ENCODE assay signal across 16 cellular contexts in genomic region chr2:34815052-34815741, GRCh38.
"Had no signal": no experiment of that assay in that cellular context is flagged by ENCODE, and none has a peak within 500 bp of the region (broad histone marks: within the 10 kb centered on the region; RNA-seq: fewer than 3 reads in every experiment).

No MANE protein-coding gene starts in this region.

- H3K27me3 ChIP-seq: colonic mucosa, tibial artery, upper lobe of left lung, uterus had no signal

- H3K4me1 Mint-ChIP-seq: naive thymus-derived CD4-positive, alpha-beta T cell; stimulated activated effector memory CD8-positive, alpha-beta T cell treated with anti-CD3 and anti-CD28 coated beads, Interleukin-12 subunit alpha, Interleukin-12 subunit beta, amount 100 ng/mL, for 72 hours had no signal

- H3K9me3 ChIP-seq: colonic mucosa, tibial artery, upper lobe of left lung, uterus had no signal

- H3K27ac ChIP-seq: colonic mucosa, tibial artery, upper lobe of left lung, uterus had no signal

- H3K36me3 ChIP-seq: colonic mucosa, tibial artery, upper lobe of left lung, uterus had no signal

- DNase-seq: colonic mucosa; dermis blood vessel endothelial cell; foreskin melanocyte; head of caudate nucleus; hippocampal formation; left colon; mesendoderm; naive thymus-derived CD4-positive, alpha-beta T cell; right cardiac atrium; stimulated activated CD4-positive, alpha-beta T cell treated with anti-CD3 and anti-CD28 coated beads, Interleukin-4, amount 100 ng/mL, for 1 hour; stimulated activated CD8-positive, alpha-beta memory T cell treated with anti-CD3 and anti-CD28 coated beads, Interleukin-4, amount 100 ng/mL, for 48 hours; stimulated activated naive CD8-positive, alpha-beta T cell treated with anti-CD3 and anti-CD28 coated beads, Interleukin-15, Interleukin-2, amounts not matched to agents 100 U/mL and 50 U/mL, for 24 hours; tibial artery; upper lobe of left lung; uterus had no signal

- H3K36me3 Mint-ChIP-seq: naive thymus-derived CD4-positive, alpha-beta T cell; stimulated activated effector memory CD8-positive, alpha-beta T cell treated with anti-CD3 and anti-CD28 coated beads, Interleukin-12 subunit alpha, Interleukin-12 subunit beta, amount 100 ng/mL, for 72 hours had no signal

- H3K27me3 Mint-ChIP-seq: naive thymus-derived CD4-positive, alpha-beta T cell had no signal

- H3K4me3 Mint-ChIP-seq: naive thymus-derived CD4-positive, alpha-beta T cell; stimulated activated effector memory CD8-positive, alpha-beta T cell treated with anti-CD3 and anti-CD28 coated beads, Interleukin-12 subunit alpha, Interleukin-12 subunit beta, amount 100 ng/mL, for 72 hours had no signal

- H3K27ac Mint-ChIP-seq: naive thymus-derived CD4-positive, alpha-beta T cell; stimulated activated effector memory CD8-positive, alpha-beta T cell treated with anti-CD3 and anti-CD28 coated beads, Interleukin-12 subunit alpha, Interleukin-12 subunit beta, amount 100 ng/mL, for 72 hours had no signal

- H3K4me1 ChIP-seq: colonic mucosa, tibial artery, upper lobe of left lung, uterus had no signal

- ATAC-seq: left colon; naive thymus-derived CD4-positive, alpha-beta T cell; right cardiac atrium; stimulated activated effector memory CD8-positive, alpha-beta T cell treated with anti-CD3 and anti-CD28 coated beads, Interleukin-12 subunit alpha, Interleukin-12 subunit beta, amount 100 ng/mL, for 72 hours; stimulated activated naive CD8-positive, alpha-beta T cell treated with anti-CD3 and anti-CD28 coated beads, Interleukin-15, Interleukin-2, amounts not matched to agents 100 U/mL and 50 U/mL, for 24 hours had no signal

- H3K4me3 ChIP-seq: colonic mucosa, tibial artery, upper lobe of left lung, uterus had no signal
